In genomic region chr18:12039531-12039930, GRCh38 we compare ENCODE assay signal across 14 cellular contexts. TPM values are rescaled to one million over a fixed set of nuclear protein-coding genes. Genes with fewer than 3 reads are reported as not detected.
A peak's percentile ranks its signal among the peaks of the same experiment; 100 is the strongest.
DNase-seq lines count a peak whose midpoint lies in the region; ATAC-seq, FAIRE-seq and TF ChIP-seq lines count a peak whose summit lies in the region.
"Not testable (repeated sequence)": the region's sequence is repeated elsewhere in the genome, so short reads cannot be mapped to it uniquely, and the experiment has no call there.
"Had no signal": no experiment of that assay in that cellular context is flagged by ENCODE, and none has a peak within 500 bp of the region (broad histone marks: within the 10 kb centered on the region; RNA-seq: fewer than 3 reads in every experiment).

No MANE protein-coding gene starts in this region.

- H3K27ac ChIP-seq in A549: peak overlapping the region in 1 of 2 experiments; percentile 93; a peak in 2 of 6 replicates
- not testable (repeated sequence) for H3K27ac ChIP-seq in IMR-90 (ENCODE audit: insufficient read depth, low read length); PC-3 (ENCODE audit: low read length); right atrium auricular region; HepG2 (ENCODE audit: extremely low read length, insufficient read depth, low read length); parathyroid adenoma

- not testable (repeated sequence) for H3K4ac ChIP-seq in IMR-90 (ENCODE audit: low read depth, low read length)

- not testable (repeated sequence) for H3K27me3 ChIP-seq in IMR-90 (ENCODE audit: control insufficient read depth, insufficient read depth, low read length); PC-3 (ENCODE audit: low read length); adipocyte (replicated peaks; ENCODE audit: control insufficient read depth, insufficient read depth, low read length); right atrium auricular region; parathyroid adenoma (ENCODE audit: control insufficient read depth, insufficient read depth, low read length)
- peaks cover 0 to 17% of the 10 kb centered on the region in 2 experiments; a peak in 4 of 5 replicates for H3K27me3 ChIP-seq in HepG2 (ENCODE audit: control insufficient read depth in 1 of 2, insufficient read depth in 2 of 2, low read length in 2 of 2)

- not testable (repeated sequence) for DNase-seq in A549 (ENCODE audit: low read depth in 1 of 2, low spot score in 1 of 2); IMR-90; PC-3; adipocyte (ENCODE audit: low read depth); HepG2 (ENCODE audit: low spot score); naive thymus-derived CD8-positive, alpha-beta T cell
- DNase-seq in right atrium auricular region (ENCODE audit: low spot score): peak; percentile 43

- not testable (repeated sequence) for H3K9ac ChIP-seq in IMR-90 (ENCODE audit: low read depth, low read length); PC-3 (ENCODE audit: low read length); HepG2 (ENCODE audit: insufficient read depth, low read depth, low read length); parathyroid adenoma
- H3K9ac ChIP-seq in adipocyte (ENCODE audit: low read length): peak overlapping the region; percentile 62

- not testable (repeated sequence) for H3K14ac ChIP-seq in IMR-90 (replicated peaks; ENCODE audit: low read depth, low read length)

- not testable (repeated sequence) for TF ChIP-seq EP300 in A549 (IDR thresholded peaks at IDR 0.05); HepG2 (IDR thresholded peaks at IDR 0.05; ENCODE audit: low read depth in 2 of 2, low read length in 2 of 2); HepG2 (CRISPR knock-in tag; IDR thresholded peaks at IDR 0.05; ENCODE audit: borderline replicate concordance)

- not testable (repeated sequence) for FAIRE-seq in A549 (lab: Jason Lieb, UNC); HepG2 (lab: Jason Lieb, UNC)

- TF ChIP-seq POLR2A in A549 (IDR thresholded peaks at IDR 0.05; ENCODE audit: low read length); IMR-90 (IDR thresholded peaks at IDR 0.05; ENCODE audit: low read depth, low read length); HepG2 (IDR thresholded peaks at IDR 0.05; ENCODE audit: insufficient read depth in 1 of 2, low read depth in 2 of 2, low read length in 2 of 2): not testable (repeated sequence)

- not testable (repeated sequence) for H2BK15ac ChIP-seq in IMR-90 (ENCODE audit: low read depth, low read length)

- H3K27me3 Mint-ChIP-seq in naive thymus-derived CD8-positive, alpha-beta T cell: peaks cover 0 to 26% (median 14%) of the 10 kb centered on the region in 5 donors

- H3F3A ChIP-seq in PC-3 (ENCODE audit: low read length, unreplicated experiment): not testable (repeated sequence)

- not testable (repeated sequence) for H3K4me1 Mint-ChIP-seq in naive thymus-derived CD8-positive, alpha-beta T cell

- not testable (repeated sequence) for H2BK120ac ChIP-seq in IMR-90 (ENCODE audit: low read depth, low read length)

- H3K4me1 ChIP-seq in A549: peaks cover 23% of the 10 kb centered on the region
- not testable (repeated sequence) for H3K4me1 ChIP-seq in IMR-90 (ENCODE audit: control insufficient read depth, insufficient read depth, low read length); parathyroid adenoma
- peaks cover 13% of the 10 kb centered on the region; the same call in 1 of the 2 replicates for H3K4me1 ChIP-seq in PC-3 (ENCODE audit: insufficient read depth, low read length)
- peaks cover 11% of the 10 kb centered on the region for H3K4me1 ChIP-seq in adipocyte (ENCODE audit: control insufficient read depth, insufficient read depth, low read length)
- H3K4me1 ChIP-seq in right atrium auricular region: peaks cover 0 to 11% of the 10 kb centered on the region in 2 donors
- H3K4me1 ChIP-seq in HepG2 (ENCODE audit: insufficient read depth, low read length): peaks cover 34% of the 10 kb centered on the region

- H4K8ac ChIP-seq in IMR-90 (ENCODE audit: low read depth in 2 of 2, low read length in 2 of 2): not testable (repeated sequence)

- H3K36me3 Mint-ChIP-seq in naive thymus-derived CD8-positive, alpha-beta T cell: not testable (repeated sequence)

- H4K91ac ChIP-seq in IMR-90 (ENCODE audit: insufficient read depth, low read depth, low read length): not testable (repeated sequence)

- H2BK20ac ChIP-seq in IMR-90 (ENCODE audit: low read depth, low read length): not testable (repeated sequence)

- H3K4me2 ChIP-seq in A549: peak overlapping the region; percentile 83
- not testable (repeated sequence) for H3K4me2 ChIP-seq in IMR-90 (ENCODE audit: low read depth, low read length); parathyroid adenoma (ENCODE audit: low read length)
- 0 out of 2 replicates have a peak overlapping the region, but pooled peaks have one; percentile 96 for H3K4me2 ChIP-seq in PC-3 (ENCODE audit: low read length)
- H3K4me2 ChIP-seq in HepG2 (ENCODE audit: low read depth, low read length): peak overlapping the region; percentile 87; the same call in 1 of the 2 replicates

- not testable (repeated sequence) for H3K56ac ChIP-seq in IMR-90 (ENCODE audit: extremely low read depth, insufficient read depth, low read length)

- not testable (repeated sequence) for H3K79me2 ChIP-seq in PC-3 (ENCODE audit: low read length); HepG2 (ENCODE audit: insufficient read depth, low read length); parathyroid adenoma

- POLR2A ChIA-PET in A549 (lab: Yijun Ruan, JAX): interaction anchor here (0.6 kb wide), 1 partner anchor 58 kb away, joined by 4 read pairs; the partner anchor contains the start of gene IMPA2
- POLR2A ChIA-PET in IMR-90 (lab: Charles Lee; ENCODE audit: unreplicated experiment): interaction anchor here (0.9 kb wide), 1 partner anchor 233 kb away, joined by 4 read pairs; no protein-coding TSS in a partner anchor
- POLR2A ChIA-PET in PC-3 (lab: Charles Lee; ENCODE audit: unreplicated experiment); naive thymus-derived CD8-positive, alpha-beta T cell (lab: Charles Lee): not testable (repeated sequence)
- POLR2A ChIA-PET in HepG2 (lab: Yijun Ruan, JAX): interaction anchor here (2.1 kb wide), 2 partner anchors 44 to 59 kb away, joined by 14 to 16 read pairs; partner anchors contain the start of gene IMPA2

- intact Hi-C loops in IMR-90 (cut with micrococcal nuclease): loop anchor here (1.0 to 5.0 kb wide), 6 partner anchors 45 to 385 kb away; partner anchors contain the start of genes CHMP1B and IMPA2
- intact Hi-C loops in PC-3 (cut with micrococcal nuclease): loop anchor here (1.0 to 5.0 kb wide), 4 partner anchors 44 to 382 kb away; no protein-coding TSS in a partner anchor
- intact Hi-C loops in HepG2 (cut with micrococcal nuclease; ENCODE audit: unreplicated experiment): loop anchor here (1.0 to 2.0 kb wide), 5 partner anchors 44 to 307 kb away; partner anchors contain the start of gene IMPA2

- in situ Hi-C loops in IMR-90 (cut with MboI; ENCODE audit: low sequenced_read_pairs); HepG2 (cut with HindIII; ENCODE audit: extremely low pct_ligation_motif_present, low pct_unique_long_range_greater_than_20kb): not testable (repeated sequence)

- not testable (repeated sequence) for H3K36me3 ChIP-seq in IMR-90 (ENCODE audit: control insufficient read depth, insufficient read depth, low read length); PC-3 (ENCODE audit: low read depth, low read length); adipocyte (ENCODE audit: control insufficient read depth, insufficient read depth, low read length, severe bottlenecking); right atrium auricular region; HepG2 (replicated peaks in 1 of 2; ENCODE audit: control insufficient read depth in 1 of 2, insufficient read depth in 2 of 2, low read length in 2 of 2); parathyroid adenoma (ENCODE audit: control insufficient read depth, insufficient read depth, low read length)

- not testable (repeated sequence) for H3K9me3 Mint-ChIP-seq in naive thymus-derived CD8-positive, alpha-beta T cell

- not testable (repeated sequence) for H2AFZ ChIP-seq in IMR-90 (replicated peaks; ENCODE audit: low read length, poor library complexity); HepG2 (ENCODE audit: low read length)
- H2AFZ ChIP-seq in PC-3 (ENCODE audit: low read length): peak overlapping the region; percentile 97; the same call in 1 of the 2 replicates
- H2AFZ ChIP-seq in parathyroid adenoma: peak overlapping the region; percentile 100

- not testable (repeated sequence) for BruUV-seq in IMR-90 (replicated peaks; lab: Mats Ljungman, UMichigan); PC-3 (replicated peaks; lab: Mats Ljungman, UMichigan); HepG2 (replicated peaks; lab: Mats Ljungman, UMichigan)

- H4K5ac ChIP-seq in IMR-90 (ENCODE audit: low read depth, low read length): not testable (repeated sequence)

- ATAC-seq in A549; IMR-90 (ENCODE audit: low read depth); PC-3; HepG2; naive thymus-derived CD8-positive, alpha-beta T cell: not testable (repeated sequence)

- H3K9me1 ChIP-seq in IMR-90 (ENCODE audit: insufficient read depth, low read length): not testable (repeated sequence)

- not testable (repeated sequence) for TF ChIP-seq RAD21 in A549 (conservative IDR thresholded peaks at IDR 0.05 in 1 of 2, IDR thresholded peaks at IDR 0.05 in 1 of 2); IMR-90 (IDR thresholded peaks at IDR 0.05; ENCODE audit: low read length); HepG2 (CRISPR knock-in tag; IDR thresholded peaks at IDR 0.05)

- not testable (repeated sequence) for H2AK5ac ChIP-seq in IMR-90 (ENCODE audit: low read depth, low read length)

- not testable (repeated sequence) for H3K9me2 ChIP-seq in PC-3 (replicated peaks; ENCODE audit: low read length)

- not testable (repeated sequence) for H4K20me1 ChIP-seq in IMR-90 (ENCODE audit: insufficient read depth, low read length); PC-3 (ENCODE audit: low read length); HepG2 (ENCODE audit: insufficient read depth, low read length)

- CTCF ChIA-PET in A549 (lab: Yijun Ruan, JAX) (interaction anchor here (0.5 to 5.6 kb wide), 50 partner anchors 9 to 384 kb away, joined by 3 to 39 read pairs (median 4); no protein-coding TSS in a partner anchor), IMR-90 (lab: Yijun Ruan, JAX) (interaction anchor here (0.6 to 2.6 kb wide), 9 partner anchors 10 to 303 kb away, joined by 3 to 15 read pairs (median 4); no protein-coding TSS in a partner anchor), PC-3 (lab: Charles Lee) (interaction anchor here (0.6 to 1.6 kb wide), 8 partner anchors 25 to 338 kb away, joined by 3 to 36 read pairs (median 8); partner anchors contain the start of genes AFG3L2 and IMPA2), HepG2 (lab: Yijun Ruan, JAX; ENCODE audit: low intra/inter-chr PET ratio, low total read pairs) (interaction anchor here (0.9 to 2.4 kb wide), 4 partner anchors 44 to 384 kb away, joined by 3 to 19 read pairs (median 6); no protein-coding TSS in a partner anchor)

- not testable (repeated sequence) for H3K4me3 ChIP-seq in A549; IMR-90 (ENCODE audit: insufficient read depth, low read depth, low read length); PC-3 (ENCODE audit: low read length); adipocyte (ENCODE audit: low read length); right atrium auricular region; HepG2 (replicated peaks in 1 of 3; ENCODE audit: insufficient read depth in 1 of 3, low read depth in 2 of 3, low read length in 3 of 3); parathyroid adenoma (ENCODE audit: low read depth, low read length)

- not testable (repeated sequence) for H3K79me1 ChIP-seq in IMR-90 (ENCODE audit: low read depth in 1 of 2, low read length in 2 of 2)

- peak overlapping the region in 6 of 10 donors; percentile 12 to 74 (median 29) for H3K4me3 Mint-ChIP-seq in naive thymus-derived CD8-positive, alpha-beta T cell

- not testable (repeated sequence) for H3K18ac ChIP-seq in IMR-90 (ENCODE audit: low read depth, low read length)

- dilution Hi-C loops in IMR-90 (cut with HindIII; ENCODE audit: low sequenced_read_pairs, unreplicated experiment): not testable (repeated sequence)

- H3K27ac Mint-ChIP-seq in naive thymus-derived CD8-positive, alpha-beta T cell: peak overlapping the region in 1 of 10 donors; percentile 59

- H3K23ac ChIP-seq in IMR-90 (ENCODE audit: low read depth, low read length): not testable (repeated sequence)

- 77% methylated on average over 6 of the region's 6 CpGs for WGBS in A549 (ENCODE audit: missing lambda C conversion rate)
- WGBS in IMR-90 (ENCODE audit: extremely low coverage in 2 of 2, insufficient read length in 1 of 2), 2 experiments: 83% methylated on average over 1 of the region's 6 CpGs; no CpG with 5 or more reads in 1 of the 2 experiments
- 7% methylated on average over 6 of the region's 6 CpGs for WGBS in HepG2 (ENCODE audit: low lambda C conversion rate)

- not testable (repeated sequence) for H2BK5ac ChIP-seq in IMR-90 (ENCODE audit: low read depth, low read length, poor library complexity, severe bottlenecking)

- TF ChIP-seq CTCF in A549 (IDR thresholded peaks at IDR 0.05); IMR-90 (conservative IDR thresholded peaks at IDR 0.05; ENCODE audit: low read depth, low read length); PC-3 (conservative IDR thresholded peaks at IDR 0.05; ENCODE audit: low read depth, low read length); right atrium auricular region (IDR thresholded peaks at IDR 0.05); HepG2 (CRISPR knock-in tag; IDR thresholded peaks at IDR 0.05); parathyroid adenoma (IDR thresholded peaks at IDR 0.05): not testable (repeated sequence)

- H2AK9ac ChIP-seq in IMR-90 (replicated peaks; ENCODE audit: low read depth, low read length, poor library complexity): not testable (repeated sequence)

- not testable (repeated sequence) for H3K9me3 ChIP-seq in A549; IMR-90 (ENCODE audit: control insufficient read depth, insufficient read depth, low read length); PC-3 (ENCODE audit: low read length); adipocyte (ENCODE audit: control insufficient read depth, low read length); right atrium auricular region; HepG2 (ENCODE audit: low read length); parathyroid adenoma (ENCODE audit: control insufficient read depth, low read length)

RNA-seq across cellular contexts. Expression of gene ANKRD62, which starts 54.1 kb away (rescaled TPM):
- polyA plus RNA-seq in A549 (2011; rRNA removed): not detected in 2 replicates
- polyA plus RNA-seq in A549 (2012; cell fraction: cytosol; rRNA removed): not detected in 2 replicates
- not detected in 2 replicates for polyA plus RNA-seq in A549 (2012; cell fraction: nucleus; rRNA removed)
- not detected in 3 replicates for polyA plus RNA-seq in A549 (2017; fragmentation: RNase III; extraction: RNeasy Plus Mini Kit Qiagen cat#74134 plus additional on column Dnase treatment)
- not detected in 2 replicates for polyA minus RNA-seq in A549 (2011; rRNA and poly(A)+ RNA removed)
- total RNA-seq in IMR-90 (2012; rRNA removed): not detected in 2 replicates
- polyA plus RNA-seq in IMR-90 (2012; rRNA removed): not detected in 2 replicates
- not detected in 2 replicates for polyA plus RNA-seq in IMR-90 (2012; cell fraction: cytosol; rRNA removed)
- polyA plus RNA-seq in IMR-90 (2012; cell fraction: nucleus; rRNA removed; ENCODE audit: low replicate concordance): not detected in 2 replicates
- not detected in 2 replicates for total RNA-seq in PC-3 (2014; rRNA removed)
- total RNA-seq in right atrium auricular region: not detected
- not detected in 2 replicates for total RNA-seq in HepG2 (2016; rRNA removed; fragmentation: Illumina TruSeq; extraction: Trizol)
- total RNA-seq in HepG2 (2016; cell fraction: cytosol; rRNA removed; fragmentation: Illumina TruSeq; extraction: Trizol; ENCODE audit: low read depth): not detected in 2 replicates
- total RNA-seq in HepG2 (2016; cell fraction: insoluble cytoplasmic fraction; rRNA removed; fragmentation: Illumina TruSeq; extraction: Trizol): not detected in 2 replicates
- total RNA-seq in HepG2 (2016; cell fraction: membrane; rRNA removed; fragmentation: Illumina TruSeq; extraction: Trizol): not detected in 2 replicates
- total RNA-seq in HepG2 (2016; cell fraction: nucleus; rRNA removed; fragmentation: Illumina TruSeq; extraction: Trizol): not detected in 2 replicates
- polyA plus RNA-seq in HepG2 (2011; rRNA removed): not detected in 2 replicates
- not detected in 2 replicates for polyA plus RNA-seq in HepG2 (2011; cell fraction: cytosol; rRNA removed)
- polyA plus RNA-seq in HepG2 (2011; cell fraction: nucleus; rRNA removed): not detected in 2 replicates
- polyA plus RNA-seq in HepG2 (2012): not detected in 2 replicates
- not detected in 2 replicates for polyA plus RNA-seq in HepG2 (2016; cell fraction: cytosol; fragmentation: Illumina TruSeq; extraction: Trizol; ENCODE audit: low read depth)
- not detected in 2 replicates for polyA plus RNA-seq in HepG2 (2016; cell fraction: insoluble cytoplasmic fraction; fragmentation: Illumina TruSeq; extraction: Trizol; ENCODE audit: low read depth)
- not detected in 2 replicates for polyA plus RNA-seq in HepG2 (2016; cell fraction: membrane; fragmentation: Illumina TruSeq; extraction: Trizol; ENCODE audit: low read depth)
- polyA plus RNA-seq in HepG2 (2016; cell fraction: nucleus; fragmentation: Illumina TruSeq; extraction: Trizol; ENCODE audit: insufficient read depth, low read depth): not detected in 2 replicates
- 0.09 TPM in 1 of 2 replicates, not detected in the other for polyA minus RNA-seq in HepG2 (2011; rRNA and poly(A)+ RNA removed; ENCODE audit: low replicate concordance)
- polyA minus RNA-seq in HepG2 (2011; cell fraction: cytosol; rRNA and poly(A)+ RNA removed): not detected in 2 replicates
- not detected in 2 replicates for polyA minus RNA-seq in HepG2 (2011; cell fraction: nucleus; rRNA and poly(A)+ RNA removed)
- not detected for total RNA-seq in naive thymus-derived CD8-positive, alpha-beta T cell
- not detected for polyA plus RNA-seq in naive thymus-derived CD8-positive, alpha-beta T cell
- total RNA-seq: A673; CD4-positive, alpha-beta memory T cell; Daoy; GM23248 had no signal
- polyA plus RNA-seq: AG04450; CD14-positive monocyte; CD4-positive, alpha-beta memory T cell; GM23248 had no signal

RNA-seq across cellular contexts. Expression of gene IMPA2, which starts 58.2 kb away (rescaled TPM):
- polyA plus RNA-seq in A549 (2011; rRNA removed) (35.1 and 41.0 TPM in 2 replicates), A549 (2017; fragmentation: RNase III; extraction: RNeasy Plus Mini Kit Qiagen cat#74134 plus additional on column Dnase treatment) (50.9 to 75.6 TPM (median 65.3 TPM) in 3 replicates), IMR-90 (2012; rRNA removed) (4.7 and 5.5 TPM in 2 replicates), HepG2 (2011; rRNA removed) (28.8 and 37.8 TPM in 2 replicates)
- polyA plus RNA-seq in A549 (2012; cell fraction: cytosol; rRNA removed): 59.4 and 75.6 TPM in 2 replicates
- 72.3 and 88.3 TPM in 2 replicates for polyA plus RNA-seq in A549 (2012; cell fraction: nucleus; rRNA removed)
- polyA minus RNA-seq in A549 (2011; rRNA and poly(A)+ RNA removed): 30.7 and 42.3 TPM in 2 replicates
- total RNA-seq in IMR-90 (2012; rRNA removed) (4.7 and 5.4 TPM in 2 replicates), PC-3 (2014; rRNA removed) (38.2 and 45.6 TPM in 2 replicates), right atrium auricular region (10 to 100 TPM; 20.2 to 22.9 TPM), HepG2 (2016; rRNA removed; fragmentation: Illumina TruSeq; extraction: Trizol) (65.4 and 71.8 TPM in 2 replicates)
- 8.4 and 12.8 TPM in 2 replicates for polyA plus RNA-seq in IMR-90 (2012; cell fraction: cytosol; rRNA removed)
- polyA plus RNA-seq in IMR-90 (2012; cell fraction: nucleus; rRNA removed; ENCODE audit: low replicate concordance): 24.6 and 26.9 TPM in 2 replicates
- 77.7 and 94.9 TPM in 2 replicates for total RNA-seq in HepG2 (2016; cell fraction: cytosol; rRNA removed; fragmentation: Illumina TruSeq; extraction: Trizol; ENCODE audit: low read depth)
- total RNA-seq in HepG2 (2016; cell fraction: insoluble cytoplasmic fraction; rRNA removed; fragmentation: Illumina TruSeq; extraction: Trizol): 58.3 and 76.5 TPM in 2 replicates
- 122 and 147 TPM in 2 replicates for total RNA-seq in HepG2 (2016; cell fraction: membrane; rRNA removed; fragmentation: Illumina TruSeq; extraction: Trizol)
- 55.6 and 62.0 TPM in 2 replicates for total RNA-seq in HepG2 (2016; cell fraction: nucleus; rRNA removed; fragmentation: Illumina TruSeq; extraction: Trizol)
- polyA plus RNA-seq in HepG2 (2011; cell fraction: cytosol; rRNA removed): 28.2 and 43.4 TPM in 2 replicates
- 104 and 146 TPM in 2 replicates for polyA plus RNA-seq in HepG2 (2011; cell fraction: nucleus; rRNA removed)
- 56.2 and 62.5 TPM in 2 replicates for polyA plus RNA-seq in HepG2 (2012)
- polyA plus RNA-seq in HepG2 (2016; cell fraction: cytosol; fragmentation: Illumina TruSeq; extraction: Trizol; ENCODE audit: low read depth): 83.4 and 111 TPM in 2 replicates
- 68.3 and 79.3 TPM in 2 replicates for polyA plus RNA-seq in HepG2 (2016; cell fraction: insoluble cytoplasmic fraction; fragmentation: Illumina TruSeq; extraction: Trizol; ENCODE audit: low read depth)
- 118 and 138 TPM in 2 replicates for polyA plus RNA-seq in HepG2 (2016; cell fraction: membrane; fragmentation: Illumina TruSeq; extraction: Trizol; ENCODE audit: low read depth)
- polyA plus RNA-seq in HepG2 (2016; cell fraction: nucleus; fragmentation: Illumina TruSeq; extraction: Trizol; ENCODE audit: insufficient read depth, low read depth): 90.9 and 102 TPM in 2 replicates
- polyA minus RNA-seq in HepG2 (2011; rRNA and poly(A)+ RNA removed; ENCODE audit: low replicate concordance): 45.6 and 172 TPM in 2 replicates
- 12.3 and 17.3 TPM in 2 replicates for polyA minus RNA-seq in HepG2 (2011; cell fraction: cytosol; rRNA and poly(A)+ RNA removed)
- 22.8 and 37.2 TPM in 2 replicates for polyA minus RNA-seq in HepG2 (2011; cell fraction: nucleus; rRNA and poly(A)+ RNA removed)
- total RNA-seq in naive thymus-derived CD8-positive, alpha-beta T cell: 1 to 10 TPM; 7.8 to 9.5 TPM
- polyA plus RNA-seq in naive thymus-derived CD8-positive, alpha-beta T cell: 1 to 10 TPM; 4.3 to 8.2 (median 4.5) TPM
